In genomic region chr15:64544450-64544849, GRCh38 we compare ENCODE assay signal across 21 cellular contexts.
A peak's percentile ranks its signal among the peaks of the same experiment; 100 is the strongest.
DNase-seq lines count a peak whose midpoint lies in the region; ATAC-seq, FAIRE-seq and TF ChIP-seq lines count a peak whose summit lies in the region.
"Had no signal": no experiment of that assay in that cellular context is flagged by ENCODE, and none has a peak within 500 bp of the region (broad histone marks: within the 10 kb centered on the region; RNA-seq: fewer than 3 reads in every experiment).

No MANE protein-coding gene starts in this region.

- H3K27ac ChIP-seq in right atrium auricular region (no peak overlapping the region), smooth muscle cell (ENCODE audit: low read depth) (peak overlapping the region; percentile 13), caudate nucleus (ENCODE audit: low read depth, low read length) (no peak overlapping the region)
- H3K27ac ChIP-seq: RWPE1 had no signal

- no peaks in the 10 kb centered on the region for H3K27me3 ChIP-seq in right atrium auricular region
- no peaks in the 10 kb centered on the region for H3K27me3 ChIP-seq in smooth muscle cell (ENCODE audit: low read depth)

- peaks cover 80% of the 10 kb centered on the region for H3K79me2 ChIP-seq in smooth muscle cell (ENCODE audit: low read depth)

- peaks cover 4% of the 10 kb centered on the region; the same call in 1 of the 2 replicates for H3K9me3 Mint-ChIP-seq in WTC11
- H3K9me3 Mint-ChIP-seq: GM23338 had no signal

- peaks cover 86% of the 10 kb centered on the region for H4K20me1 ChIP-seq in smooth muscle cell (ENCODE audit: low read depth)

- H3K4me1 ChIP-seq in right atrium auricular region (peaks cover 0 to 11% of the 10 kb centered on the region in 2 donors), smooth muscle cell (ENCODE audit: low read depth) (no peaks in the 10 kb centered on the region)

- POLR2A ChIA-PET in WTC11 (lab: Charles Lee): no interaction called here

- intact Hi-C loops in Right ventricle myocardium superior (cut with DNase I): no loop called here

- H3K9ac ChIP-seq in smooth muscle cell (ENCODE audit: low read depth): no peak overlapping the region

- no peaks in the 10 kb centered on the region for H3K27me3 Mint-ChIP-seq in WTC11 (ENCODE audit: low read depth)

- peak; percentile 51 for ATAC-seq in Right ventricle myocardium superior (ENCODE audit: poor library complexity)
- no peak for ATAC-seq in WTC11
- ATAC-seq: GM23338, K562 had no signal

- H3K4me1 Mint-ChIP-seq in WTC11: 0 out of 2 replicates have a peak, but pooled peaks cover 2% of the 10 kb centered on the region
- H3K4me1 Mint-ChIP-seq: GM23338 had no signal

- H3K27ac Mint-ChIP-seq in WTC11: peak overlapping the region; percentile 64
- H3K27ac Mint-ChIP-seq: GM23338 had no signal

- FAIRE-seq in RCC 7860 (lab: Jason Lieb, UNC): no peak
- FAIRE-seq: A204.1, GM12892, K562 had no signal

- no peak overlapping the region for H3K4me2 ChIP-seq in smooth muscle cell
- H3K4me2 ChIP-seq: GM23338 had no signal

- no peaks in the 10 kb centered on the region for H3K36me3 ChIP-seq in right atrium auricular region
- H3K36me3 ChIP-seq in smooth muscle cell (ENCODE audit: low read depth): no peaks in the 10 kb centered on the region

- H3K9me3 ChIP-seq in right atrium auricular region (no peaks in the 10 kb centered on the region), smooth muscle cell (replicated peaks; ENCODE audit: low read depth) (no peaks in the 10 kb centered on the region)

- WGBS in smooth muscle cell (ENCODE audit: low lambda C conversion rate): 79% methylated on average over 2 of the region's 2 CpGs

- no peak overlapping the region for H2AFZ ChIP-seq in smooth muscle cell (ENCODE audit: low read depth)
- H2AFZ ChIP-seq: GM23338 had no signal

- DNase-seq in Right ventricle myocardium superior (no peak), right atrium auricular region (ENCODE audit: low spot score) (no peak), WTC11 (ENCODE audit: low spot score) (no peak), islet precursor cell (peak; percentile 60), smooth muscle cell (lab: John Stamatoyannopoulos, UW; ENCODE audit: unreplicated experiment) (no peak), RCC 7860 (ENCODE audit: low spot score) (no peak), caudate nucleus (lab: John Stamatoyannopoulos, UW) (no peak), NCI-H2227 (lab: John Stamatoyannopoulos, UW; ENCODE audit: unreplicated experiment) (no peak)
- DNase-seq: C1 segment of cervical spinal cord, DMS79 treated with DMSO at 0.1 percent for 48 hours, GDM1, NCI-H146, NCI-H2081 treated with DMSO at 0.1 percent for 48 hours, NCI-H2227 treated with DMSO at 0.1 percent for 48 hours, NCI-H526, OCI-M1 had no signal

- H3K4me3 Mint-ChIP-seq in WTC11: no peak overlapping the region
- H3K4me3 Mint-ChIP-seq: GM23338 had no signal

- H3K36me3 Mint-ChIP-seq in WTC11: no peaks in the 10 kb centered on the region; the same call in 1 of the 2 replicates

- TF ChIP-seq CTCF in right atrium auricular region (IDR thresholded peaks at IDR 0.05) (no peak), WTC11 (IDR thresholded peaks at IDR 0.05) (no peak), smooth muscle cell (IDR thresholded peaks at IDR 0.05; ENCODE audit: borderline replicate concordance, insufficient read depth, poor library complexity, severe bottlenecking) (no peak)

- CTCF ChIA-PET in WTC11 (lab: Charles Lee): no interaction called here

- no peak overlapping the region for H3K4me3 ChIP-seq in right atrium auricular region
- no peak overlapping the region for H3K4me3 ChIP-seq in smooth muscle cell
- H3K4me3 ChIP-seq: GM23338, K562 had no signal

- no peaks in the 10 kb centered on the region for H3F3A ChIP-seq in smooth muscle cell (ENCODE audit: low read depth)

TF ChIP-seq in WTC11, 78 proteins besides CTCF, POLR2A, EP300 and RAD21:
- TF ChIP-seq ZNF138 (CRISPR knock-in tag; conservative IDR thresholded peaks at IDR 0.05): no peak
- no peak for TF ChIP-seq NFATC4 (CRISPR knock-in tag; IDR thresholded peaks at IDR 0.05)
- no peak for TF ChIP-seq MYBL2 (CRISPR knock-in tag; IDR thresholded peaks at IDR 0.05)
- TF ChIP-seq OVOL2 (CRISPR knock-in tag; IDR thresholded peaks at IDR 0.05; ENCODE audit: borderline replicate concordance): no peak
- TF ChIP-seq ERG (CRISPR knock-in tag; IDR thresholded peaks at IDR 0.05): no peak
- TF ChIP-seq AFF4 (CRISPR knock-in tag; IDR thresholded peaks at IDR 0.05; ENCODE audit: borderline replicate concordance): no peak
- no peak for TF ChIP-seq ZNF416 (CRISPR knock-in tag; IDR thresholded peaks at IDR 0.05)
- no peak for TF ChIP-seq FOXJ3 (CRISPR knock-in tag; IDR thresholded peaks at IDR 0.05; ENCODE audit: borderline replicate concordance)
- no peak for TF ChIP-seq NR2C2 (CRISPR knock-in tag; IDR thresholded peaks at IDR 0.05)
